9 cellular contexts compared by ENCODE assay signal in genomic region chr5:10913846-10914245, GRCh38.
DNase-seq lines count a peak whose midpoint lies in the region; ATAC-seq and TF ChIP-seq lines count a peak whose summit lies in the region.
"Had no signal": no experiment of that assay in that cellular context is flagged by ENCODE, and none has a peak within 500 bp of the region (broad histone marks: within the 10 kb centered on the region; RNA-seq: fewer than 3 reads in every experiment).

No MANE protein-coding gene starts in this region.

- no peaks in the 10 kb centered on the region for H3K36me3 ChIP-seq in CD8-positive, alpha-beta memory T cell (ENCODE audit: insufficient read depth, low read length)

- peaks cover 0 to 4% (median 0%) of the 10 kb centered on the region in 3 donors for H3K36me3 Mint-ChIP-seq in CD8-positive, alpha-beta memory T cell

- H3K27me3 ChIP-seq in CD8-positive, alpha-beta memory T cell (ENCODE audit: insufficient read depth, low read length, poor library complexity, severe bottlenecking): no peaks in the 10 kb centered on the region

- no peak overlapping the region for H3K27ac ChIP-seq in CD8-positive, alpha-beta memory T cell (ENCODE audit: low read depth, low read length)

- H3K27ac Mint-ChIP-seq in CD8-positive, alpha-beta memory T cell: no peak overlapping the region
- H3K27ac Mint-ChIP-seq: activated CD4-positive, alpha-beta memory T cell treated with anti-CD3 and anti-CD28 coated beads, Interleukin-2, amount 10 ng/mL, durations not matched to agents 7 days and 5 days had no signal

- peaks cover 0 to 3% (median 0%) of the 10 kb centered on the region in 3 donors for H3K4me1 Mint-ChIP-seq in CD8-positive, alpha-beta memory T cell
- H3K4me1 Mint-ChIP-seq: activated CD4-positive, alpha-beta memory T cell treated with anti-CD3 and anti-CD28 coated beads, Interleukin-2, amount 10 ng/mL, durations not matched to agents 7 days and 5 days had no signal

- H3K27me3 Mint-ChIP-seq in CD8-positive, alpha-beta memory T cell: peaks cover 7 to 13% of the 10 kb centered on the region in 2 donors

- TF ChIP-seq CTCF in astrocyte of the spinal cord (IDR thresholded peaks at IDR 0.05; ENCODE audit: low read depth, low read length): no peak

- DNase-seq in GDM1 (lab: John Stamatoyannopoulos, UW) (peak; percentile 38), MV-4-11 (lab: John Stamatoyannopoulos, UW) (peak; percentile 97), astrocyte of the spinal cord (ENCODE audit: low read depth, low spot score) (peak; percentile 93), middle frontal gyrus (ENCODE audit: extremely low spot score, low spot score) (peak; percentile 35), NCI-H1092 (lab: John Stamatoyannopoulos, UW) (no peak), NCI-H345 treated with DMSO at 0.1 percent for 48 hours (lab: John Stamatoyannopoulos, UW; ENCODE audit: unreplicated experiment) (no peak)
- no peak for DNase-seq in CD8-positive, alpha-beta memory T cell
- DNase-seq: activated CD4-positive, alpha-beta memory T cell treated with anti-CD3 and anti-CD28 coated beads, Interleukin-2, amount 10 ng/mL, durations not matched to agents 7 days and 5 days had no signal

- CTCF ChIA-PET in CD8-positive, alpha-beta memory T cell (lab: Charles Lee): no interaction called here

- ATAC-seq in GM21528 (IDR thresholded peaks at IDR 0.05; ENCODE audit: low FRiP score, unreplicated experiment): no peak

- in situ Hi-C loops in astrocyte of the spinal cord (cut with HindIII; ENCODE audit: low sequenced_read_pairs): no loop called here

- H3K4me3 Mint-ChIP-seq in CD8-positive, alpha-beta memory T cell: no peak overlapping the region
- H3K4me3 Mint-ChIP-seq: activated CD4-positive, alpha-beta memory T cell treated with anti-CD3 and anti-CD28 coated beads, Interleukin-2, amount 10 ng/mL, durations not matched to agents 7 days and 5 days had no signal

- no peak overlapping the region for H3K4me3 ChIP-seq in astrocyte of the spinal cord (ENCODE audit: low read depth, low read length)
- H3K4me3 ChIP-seq in CD8-positive, alpha-beta memory T cell (ENCODE audit: low read length): no peak overlapping the region

- H3K4me1 ChIP-seq in CD8-positive, alpha-beta memory T cell (ENCODE audit: insufficient read depth, low read length): no peaks in the 10 kb centered on the region

- peaks cover 0 to 7% (median 0%) of the 10 kb centered on the region in 5 donors for H3K9me3 Mint-ChIP-seq in CD8-positive, alpha-beta memory T cell
- H3K9me3 Mint-ChIP-seq: activated CD4-positive, alpha-beta memory T cell treated with anti-CD3 and anti-CD28 coated beads, Interleukin-2, amount 10 ng/mL, durations not matched to agents 7 days and 5 days had no signal

- no peaks in the 10 kb centered on the region for H3K9me3 ChIP-seq in CD8-positive, alpha-beta memory T cell (ENCODE audit: low read length)

- POLR2A ChIA-PET in CD8-positive, alpha-beta memory T cell (lab: Charles Lee): no interaction called here

Comparison
In these comparisons a context has a peak if more than half of its experiments do, and no peak if none do; other contexts are left out.
1. DNase-seq: peak in GDM1 (single experiment), MV-4-11 (single experiment), astrocyte of the spinal cord (single experiment) and middle frontal gyrus (single experiment); none in CD8-positive, alpha-beta memory T cell (0 of 5), NCI-H1092 (single experiment) and NCI-H345 treated with DMSO at 0.1 percent for 48 hours (single experiment).